8 cellular contexts compared by ENCODE assay signal in genomic region chr10:86389109-86389440, GRCh38. TPM values are rescaled to one million over a fixed set of nuclear protein-coding genes. Genes with fewer than 3 reads are reported as not detected.
A peak's percentile ranks its signal among the peaks of the same experiment; 100 is the strongest.
DNase-seq lines count a peak whose midpoint lies in the region; ATAC-seq and TF ChIP-seq lines count a peak whose summit lies in the region.
"Not testable (repeated sequence)": the region's sequence is repeated elsewhere in the genome, so short reads cannot be mapped to it uniquely, and the experiment has no call there.

No MANE protein-coding gene starts in this region.

- H3K4me1 Mint-ChIP-seq in T-helper 1 cell treated with Interleukin-12 subunit alpha and Interleukin-12 subunit beta and Interleukin-4 antibody, amounts not matched to agents 30 μg/mL and 1 μg/mL, for 36 hours (ENCODE audit: low read depth); activated naive CD8-positive, alpha-beta T cell (ENCODE audit: low read depth): not testable (repeated sequence)
- peaks cover 0 to 24% (median 10%) of the 10 kb centered on the region in 7 donors for H3K4me1 Mint-ChIP-seq in naive thymus-derived CD4-positive, alpha-beta T cell

- peak overlapping the region; percentile 69 for H3K4me3 ChIP-seq in GM12864 (ENCODE audit: low read depth, low read length)
- H3K4me3 ChIP-seq in dorsolateral prefrontal cortex, result peak overlapping the region; percentile 15 to 70 (median 52)
- H3K4me3 ChIP-seq in hepatocyte; skeletal muscle satellite cell (ENCODE audit: low read length): not testable (repeated sequence)
- peak overlapping the region; percentile 52 for H3K4me3 ChIP-seq in naive thymus-derived CD4-positive, alpha-beta T cell (ENCODE audit: low read length)
- H3K4me3 ChIP-seq in vagina, result peak overlapping the region; percentile 13 to 21

- not testable (repeated sequence) for H3K9me3 ChIP-seq in hepatocyte (ENCODE audit: low read depth); naive thymus-derived CD4-positive, alpha-beta T cell (ENCODE audit: control insufficient read depth in 2 of 3, low read length in 3 of 3); skeletal muscle satellite cell (replicated peaks; ENCODE audit: low read length); vagina

- not testable (repeated sequence) for TF ChIP-seq POLR2A in vagina (IDR thresholded peaks at IDR 0.05)

- intact Hi-C loops in dorsolateral prefrontal cortex (cut with DNase I); naive thymus-derived CD4-positive, alpha-beta T cell (cut with micrococcal nuclease); vagina (cut with DNase I): not testable (repeated sequence)

- not testable (repeated sequence) for TF ChIP-seq CTCF in GM12864 (IDR thresholded peaks at IDR 0.05; ENCODE audit: low read depth, low read length, missing control alignments); dorsolateral prefrontal cortex (IDR thresholded peaks at IDR 0.05 in 54 of 56, conservative IDR thresholded peaks at IDR 0.05 in 2 of 56; ENCODE audit: low read depth in 1 of 56, partially characterized antibody in 56 of 56); hepatocyte (IDR thresholded peaks at IDR 0.05; ENCODE audit: poor library complexity); vagina (IDR thresholded peaks at IDR 0.05)

- POLR2A ChIA-PET in naive thymus-derived CD4-positive, alpha-beta T cell (lab: Charles Lee), result not testable (repeated sequence)

- not testable (repeated sequence) for H3K36me3 Mint-ChIP-seq in T-helper 1 cell treated with Interleukin-12 subunit alpha and Interleukin-12 subunit beta and Interleukin-4 antibody, amounts not matched to agents 30 μg/mL and 1 μg/mL, for 36 hours (ENCODE audit: low read depth); activated naive CD8-positive, alpha-beta T cell; naive thymus-derived CD4-positive, alpha-beta T cell

- not testable (repeated sequence) for H3K79me2 ChIP-seq in hepatocyte

- not testable (repeated sequence) for H4K20me1 ChIP-seq in hepatocyte (ENCODE audit: insufficient read depth, poor library complexity, severe bottlenecking)

- peaks cover 61% of the 10 kb centered on the region for H3K27me3 Mint-ChIP-seq in T-helper 1 cell treated with Interleukin-12 subunit alpha and Interleukin-12 subunit beta and Interleukin-4 antibody, amounts not matched to agents 30 μg/mL and 1 μg/mL, for 36 hours (ENCODE audit: low read depth)
- H3K27me3 Mint-ChIP-seq in activated naive CD8-positive, alpha-beta T cell, result peaks cover 13% of the 10 kb centered on the region
- peaks cover 16 to 72% (median 22%) of the 10 kb centered on the region in 5 donors for H3K27me3 Mint-ChIP-seq in naive thymus-derived CD4-positive, alpha-beta T cell

- peak overlapping the region; percentile 76 for H3K4me3 Mint-ChIP-seq in T-helper 1 cell treated with Interleukin-12 subunit alpha and Interleukin-12 subunit beta and Interleukin-4 antibody, amounts not matched to agents 30 μg/mL and 1 μg/mL, for 36 hours
- H3K4me3 Mint-ChIP-seq in activated naive CD8-positive, alpha-beta T cell, result peak overlapping the region; percentile 88
- peak overlapping the region; percentile 79 to 91 (median 86) for H3K4me3 Mint-ChIP-seq in naive thymus-derived CD4-positive, alpha-beta T cell

- H3K4me1 ChIP-seq in hepatocyte (ENCODE audit: insufficient read depth); naive thymus-derived CD4-positive, alpha-beta T cell (ENCODE audit: control insufficient read depth in 2 of 2, insufficient read depth in 2 of 2, low read length in 2 of 2); skeletal muscle satellite cell (ENCODE audit: control insufficient read depth, insufficient read depth, low read length); vagina: not testable (repeated sequence)

- H3K27ac Mint-ChIP-seq in T-helper 1 cell treated with Interleukin-12 subunit alpha and Interleukin-12 subunit beta and Interleukin-4 antibody, amounts not matched to agents 30 μg/mL and 1 μg/mL, for 36 hours; naive thymus-derived CD4-positive, alpha-beta T cell: not testable (repeated sequence)
- H3K27ac Mint-ChIP-seq in activated naive CD8-positive, alpha-beta T cell, result peak overlapping the region; percentile 68

- not testable (repeated sequence) for H3K9me2 ChIP-seq in hepatocyte (replicated peaks; ENCODE audit: insufficient read depth)

- H3K9ac ChIP-seq in skeletal muscle satellite cell (ENCODE audit: low read depth, low read length), result not testable (repeated sequence)

- H3K4me2 ChIP-seq in hepatocyte, result peak overlapping the region; percentile 84
- H3K4me2 ChIP-seq in skeletal muscle satellite cell (ENCODE audit: low read length), result peak overlapping the region; percentile 57

- not testable (repeated sequence) for H3K36me3 ChIP-seq in hepatocyte (replicated peaks; ENCODE audit: insufficient read depth, low read depth); naive thymus-derived CD4-positive, alpha-beta T cell (ENCODE audit: control insufficient read depth in 2 of 3, insufficient read depth in 3 of 3, low read length in 3 of 3); skeletal muscle satellite cell (ENCODE audit: insufficient read depth, low read length); vagina

- CTCF ChIA-PET in naive thymus-derived CD4-positive, alpha-beta T cell (lab: Charles Lee), result interaction anchor here (1.9 kb wide), 1 partner anchor 10 kb away, joined by 4 read pairs; no protein-coding TSS in a partner anchor

- H3K27me3 ChIP-seq in dorsolateral prefrontal cortex; naive thymus-derived CD4-positive, alpha-beta T cell (ENCODE audit: control insufficient read depth in 2 of 2, insufficient read depth in 2 of 2, low read length in 2 of 2); vagina: not testable (repeated sequence)
- peaks cover 19% of the 10 kb centered on the region for H3K27me3 ChIP-seq in hepatocyte
- peaks cover 70% of the 10 kb centered on the region for H3K27me3 ChIP-seq in skeletal muscle satellite cell (ENCODE audit: control insufficient read depth, insufficient read depth, low read length)

- 69% methylated on average over 12 of the region's 12 CpGs for WGBS in hepatocyte (ENCODE audit: low lambda C conversion rate, missing lambda C conversion rate)

- H3K9me3 Mint-ChIP-seq in T-helper 1 cell treated with Interleukin-12 subunit alpha and Interleukin-12 subunit beta and Interleukin-4 antibody, amounts not matched to agents 30 μg/mL and 1 μg/mL, for 36 hours; activated naive CD8-positive, alpha-beta T cell (ENCODE audit: low read depth); naive thymus-derived CD4-positive, alpha-beta T cell: not testable (repeated sequence)

- DNase-seq in GM12864 (ENCODE audit: low read depth); dorsolateral prefrontal cortex; hepatocyte (ENCODE audit: low spot score); naive thymus-derived CD4-positive, alpha-beta T cell; vagina (ENCODE audit: extremely low spot score in 2 of 2): not testable (repeated sequence)

- not testable (repeated sequence) for ATAC-seq in naive thymus-derived CD4-positive, alpha-beta T cell

- peak overlapping the region in 3 of 59 donors; percentile 20 to 56 (median 21) for H3K27ac ChIP-seq in dorsolateral prefrontal cortex
- H3K27ac ChIP-seq in hepatocyte; naive thymus-derived CD4-positive, alpha-beta T cell (ENCODE audit: low read depth, low read length); vagina: not testable (repeated sequence)

- peak overlapping the region; percentile 51 for H2AFZ ChIP-seq in hepatocyte

RNA-seq across cellular contexts. Expression of gene GRID1, which starts 22.5 kb away (rescaled TPM):
- total RNA-seq in dorsolateral prefrontal cortex (10 to 100 TPM; 34.8 to 69.0 (median 50.5) TPM), hepatocyte (0.24 and 0.37 TPM in 2 replicates), vagina (7.1 TPM)
- 0.07 TPM in 2 replicates for polyA plus RNA-seq in hepatocyte
- not detected for total RNA-seq in naive thymus-derived CD4-positive, alpha-beta T cell
- polyA plus RNA-seq in naive thymus-derived CD4-positive, alpha-beta T cell, result not detected
- under 0.01 TPM in 1 of 2 replicates, not detected in the other for total RNA-seq in skeletal muscle satellite cell (2012; rRNA removed)
